ENCODE assay signal across 2 cellular contexts in genomic region chr11:111684259-111684658, GRCh38.
A peak's percentile ranks its signal among the peaks of the same experiment; 100 is the strongest.
TF ChIP-seq lines count a peak whose summit lies in the region.

No MANE protein-coding gene starts in this region.

TF ChIP-seq in IMR-90, 13 proteins besides CTCF, POLR2A, EP300 and RAD21 (continued from another document):
- no peak for TF ChIP-seq USF2 (IDR thresholded peaks at IDR 0.05; ENCODE audit: low read depth, low read length)
- TF ChIP-seq, protein P1, sequence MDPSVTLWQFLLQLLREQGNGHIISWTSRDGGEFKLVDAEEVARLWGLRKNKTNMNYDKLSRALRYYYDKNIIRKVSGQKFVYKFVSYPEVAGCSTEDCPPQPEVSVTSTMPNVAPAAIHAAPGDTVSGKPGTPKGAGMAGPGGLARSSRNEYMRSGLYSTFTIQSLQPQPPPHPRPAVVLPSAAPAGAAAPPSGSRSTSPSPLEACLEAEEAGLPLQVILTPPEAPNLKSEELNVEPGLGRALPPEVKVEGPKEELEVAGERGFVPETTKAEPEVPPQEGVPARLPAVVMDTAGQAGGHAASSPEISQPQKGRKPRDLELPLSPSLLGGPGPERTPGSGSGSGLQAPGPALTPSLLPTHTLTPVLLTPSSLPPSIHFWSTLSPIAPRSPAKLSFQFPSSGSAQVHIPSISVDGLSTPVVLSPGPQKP (IDR thresholded peaks at IDR 0.05; ENCODE audit: borderline replicate concordance, low read depth, low read length), result no peak

TF ChIP-seq in K562, 482 proteins besides CTCF, POLR2A, EP300 and RAD21 (continued from another document):
- no peak for TF ChIP-seq ZFP91 (CRISPR knock-in tag; IDR thresholded peaks at IDR 0.05)
- TF ChIP-seq MAFG (tag; conservative IDR thresholded peaks at IDR 0.05), result 0 out of 2 replicates have a peak, but pooled peaks have one; percentile 8
- TF ChIP-seq NFE2 (IDR thresholded peaks at IDR 0.05; ENCODE audit: low read depth), result peak; percentile 24; the same call in 1 of the 2 replicates
- TF ChIP-seq ZNF316 (IDR thresholded peaks at IDR 0.05), result peak; percentile 64
TF ChIP-seq in K562: peak in this region for 3.
